In the genomic region with DNA sequence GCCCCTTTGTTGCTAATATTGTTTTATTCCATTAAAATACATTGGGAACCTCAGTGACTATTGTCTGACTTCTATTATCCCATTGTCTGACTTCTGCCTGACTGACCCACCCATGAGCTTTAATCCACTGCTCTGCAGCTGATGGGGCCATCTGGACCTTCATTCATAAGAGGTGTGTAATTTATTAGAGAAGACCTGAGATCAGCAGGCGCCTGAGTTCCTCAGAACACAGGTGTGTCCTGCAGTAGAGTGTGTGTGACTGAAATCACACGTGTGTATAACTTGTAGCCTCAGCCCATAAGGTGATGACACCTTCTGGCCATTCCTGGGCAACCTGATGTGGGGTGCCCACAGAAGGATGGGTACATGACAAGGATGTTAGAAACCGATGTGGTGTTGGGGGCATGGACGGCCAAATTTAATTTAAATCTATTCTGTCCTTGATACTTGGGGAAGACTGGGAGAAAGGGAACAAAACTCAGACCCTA, we compare ENCODE assay signal across 27 cellular contexts.
"Had no signal": no experiment of that assay in that cellular context is flagged by ENCODE, and none has a peak within 500 bp of the region (broad histone marks: within the 10 kb centered on the region; RNA-seq: fewer than 3 reads in every experiment).

No MANE protein-coding gene starts in this region.

- H3K4me2 ChIP-seq: smooth muscle cell had no signal

- H3K36me3 ChIP-seq: ascending aorta, cardiac muscle cell, gastroesophageal sphincter, suprapubic skin, tibial nerve had no signal

- H2AFZ ChIP-seq: parathyroid adenoma had no signal

- H3K79me2 ChIP-seq: parathyroid adenoma had no signal

- H3K27me3 Mint-ChIP-seq: brain had no signal

- H3K4me1 ChIP-seq: ascending aorta, gastroesophageal sphincter, parathyroid adenoma, psoas muscle, suprapubic skin, tibial nerve had no signal

- H3K9me3 ChIP-seq: ascending aorta, gastroesophageal sphincter, psoas muscle, suprapubic skin, tibial nerve had no signal

- H3K9ac ChIP-seq: parathyroid adenoma had no signal

- H3K36me3 Mint-ChIP-seq: activated naive CD4-positive, alpha-beta T cell treated with anti-CD3 and anti-CD28 coated beads, Interleukin-2, amount 10 ng/mL, durations not matched to agents 7 days and 5 days; activated naive CD8-positive, alpha-beta T cell treated with anti-CD3 and anti-CD28 coated beads, Interleukin-2, amount 10 ng/mL, durations not matched to agents 7 days and 5 days; brain; naive thymus-derived CD4-positive, alpha-beta T cell had no signal

- H3K27ac ChIP-seq: ascending aorta, cardiac muscle cell, gastroesophageal sphincter, parathyroid adenoma, psoas muscle, suprapubic skin, tibial nerve had no signal

- H3K27me3 ChIP-seq: ascending aorta, cardiac muscle cell had no signal

- H3K9me3 Mint-ChIP-seq: activated naive CD4-positive, alpha-beta T cell treated with anti-CD3 and anti-CD28 coated beads, Interleukin-2, amount 10 ng/mL, durations not matched to agents 7 days and 5 days; activated naive CD8-positive, alpha-beta T cell treated with anti-CD3 and anti-CD28 coated beads, Interleukin-2, amount 10 ng/mL, durations not matched to agents 7 days and 5 days; naive thymus-derived CD4-positive, alpha-beta T cell had no signal

- H3K4me1 Mint-ChIP-seq: activated naive CD4-positive, alpha-beta T cell treated with anti-CD3 and anti-CD28 coated beads, Interleukin-2, amount 10 ng/mL, durations not matched to agents 7 days and 5 days; activated naive CD8-positive, alpha-beta T cell treated with anti-CD3 and anti-CD28 coated beads, Interleukin-2, amount 10 ng/mL, durations not matched to agents 7 days and 5 days; brain had no signal

- H3K4me3 Mint-ChIP-seq: activated naive CD4-positive, alpha-beta T cell treated with anti-CD3 and anti-CD28 coated beads, Interleukin-2, amount 10 ng/mL, durations not matched to agents 7 days and 5 days; activated naive CD8-positive, alpha-beta T cell treated with anti-CD3 and anti-CD28 coated beads, Interleukin-2, amount 10 ng/mL, durations not matched to agents 7 days and 5 days; brain; naive thymus-derived CD4-positive, alpha-beta T cell had no signal

- H3K4me3 ChIP-seq: ascending aorta, cardiac muscle cell, gastroesophageal sphincter, psoas muscle, smooth muscle cell, suprapubic skin, tibial nerve had no signal

- ATAC-seq: gastroesophageal sphincter; left colon; naive thymus-derived CD4-positive, alpha-beta T cell; psoas muscle had no signal

- H3K27ac Mint-ChIP-seq: activated naive CD4-positive, alpha-beta T cell treated with anti-CD3 and anti-CD28 coated beads, Interleukin-2, amount 10 ng/mL, durations not matched to agents 7 days and 5 days; activated naive CD8-positive, alpha-beta T cell treated with anti-CD3 and anti-CD28 coated beads, Interleukin-2, amount 10 ng/mL, durations not matched to agents 7 days and 5 days; brain; naive thymus-derived CD4-positive, alpha-beta T cell had no signal

- DNase-seq: activated CD4-positive, alpha-beta T cell treated with anti-CD3 and anti-CD28 coated beads for 4 hours; activated CD4-positive, alpha-beta T cell treated with anti-CD3 and anti-CD28 coated beads, Interleukin-2, amount 50 U/mL, for 48 hours; activated CD4-positive, CD25-positive, alpha-beta regulatory T cell; activated CD8-positive, alpha-beta memory T cell treated with anti-CD3 and anti-CD28 coated beads, Interleukin-2, amount 50 U/mL, for 4 hours; activated gamma-delta T cell; activated naive CD4-positive, alpha-beta T cell treated with anti-CD3 and anti-CD28 coated beads, Interleukin-2, amount 10 ng/mL, durations not matched to agents 7 days and 5 days; activated naive CD8-positive, alpha-beta T cell treated with anti-CD3 and anti-CD28 coated beads, Interleukin-2, amount 10 ng/mL, durations not matched to agents 7 days and 5 days; activated T-cell treated with anti-CD3 and anti-CD28 coated beads, Interleukin-2, amount 50 U/mL, for 1 hour; hippocampal formation; kidney; left colon; mammary epithelial cell; midbrain; naive thymus-derived CD4-positive, alpha-beta T cell; psoas muscle; stimulated activated CD4-positive, alpha-beta T cell treated with anti-CD3 and anti-CD28 coated beads, Interleukin-1b, Interleukin-23, amount 100 ng/mL, for 48 hours; stimulated activated CD4-positive, alpha-beta T cell treated with anti-CD3 and anti-CD28 coated beads, Interleukin-4, amount 100 ng/mL, for 4 hours; stimulated activated CD8-positive, alpha-beta memory T cell treated with anti-CD3 and anti-CD28 coated beads, Interleukin-4, amount 100 ng/mL, for 48 hours; stimulated activated naive CD4-positive, alpha-beta T cell had no signal
